Comparison of ENCODE assay signal across 17 cellular contexts in genomic region chr22:42725606-42726355, GRCh38. TPM values are rescaled to one million over a fixed set of nuclear protein-coding genes. Genes with fewer than 3 reads are reported as not detected.
"Had no signal": no experiment of that assay in that cellular context is flagged by ENCODE, and none has a peak within 500 bp of the region (broad histone marks: within the 10 kb centered on the region; RNA-seq: fewer than 3 reads in every experiment).

No MANE protein-coding gene starts in this region.

- DNase-seq: activated CD4-positive, alpha-beta T cell treated with anti-CD3 and anti-CD28 coated beads for 1 hour; activated CD4-positive, alpha-beta T cell treated with anti-CD3 and anti-CD28 coated beads, Interleukin-2, amount 50 U/mL, for 4 hours; activated gamma-delta T cell; effector memory CD8-positive, alpha-beta T cell; esophagus squamous epithelium; foreskin keratinocyte; hippocampal formation; stomach; SW 1271; WERI-Rb-1 had no signal

- H3K27ac ChIP-seq: cardiac muscle cell, foreskin keratinocyte, stomach, WERI-Rb-1 had no signal

- H3K9me3 ChIP-seq: esophagus squamous epithelium, stomach had no signal

- H3K4me3 ChIP-seq: cardiac muscle cell, esophagus squamous epithelium, lung, stomach had no signal

- ATAC-seq: effector memory CD8-positive, alpha-beta T cell; foreskin keratinocyte; left lobe of liver; natural killer cell treated with Interleukin-12 subunit alpha and Interleukin-12 subunit beta and Interleukin-15 and Interleukin-18, amount 100 ng/mL, for 72 hours had no signal

- FAIRE-seq: keratinocyte had no signal

- H3K4me1 ChIP-seq: foreskin keratinocyte had no signal

- H3K36me3 ChIP-seq: cardiac muscle cell, esophagus squamous epithelium, stomach, WERI-Rb-1 had no signal

RNA-seq across cellular contexts. Expression of gene A4GALT, which starts 5.1 kb away (rescaled TPM):
- total RNA-seq: activated CD8-positive, alpha-beta memory T cell treated with anti-CD3 and anti-CD28 coated beads for 36 hours; T-helper 2 cell treated with Interferon-gamma antibody and Interleukin-4, amounts not matched to agents 100 ng/mL and 5 ng/mL, for 36 hours had no signal
